ENCODE assay signal across 16 cellular contexts in genomic region chr3:73674280-73674679, GRCh38. TPM values are rescaled to one million over a fixed set of nuclear protein-coding genes. Genes with fewer than 3 reads are reported as not detected.
DNase-seq lines count a peak whose midpoint lies in the region; ATAC-seq and TF ChIP-seq lines count a peak whose summit lies in the region.
"Had no signal": no experiment of that assay in that cellular context is flagged by ENCODE, and none has a peak within 500 bp of the region (broad histone marks: within the 10 kb centered on the region; RNA-seq: fewer than 3 reads in every experiment).

No MANE protein-coding gene starts in this region.

- H3K4me1 ChIP-seq in ectodermal cell (ENCODE audit: control insufficient read depth, insufficient read depth, low read length) (peaks cover 8% of the 10 kb centered on the region), neural progenitor cell (peaks cover 17% of the 10 kb centered on the region)

- H3K4me3 ChIP-seq in ectodermal cell (ENCODE audit: insufficient read depth, low read depth, low read length): no peak overlapping the region
- H3K4me3 ChIP-seq in neural progenitor cell: no peak overlapping the region
- H3K4me3 ChIP-seq: thoracic aorta had no signal

- 14 to 16% methylated on average over 5 of the region's 5 CpGs for WGBS in ectodermal cell, 2 experiments

- no peak overlapping the region for H3K4me3 Mint-ChIP-seq in neural progenitor cell
- H3K4me3 Mint-ChIP-seq: activated naive CD8-positive, alpha-beta T cell treated with anti-CD3 and anti-CD28 coated beads, Interleukin-2, amount 50 U/mL, for 24 hours; endodermal cell; nephron progenitor cell; T-helper 2 cell treated with Interferon-gamma antibody and Interleukin-4, amounts not matched to agents 5 μg/mL and 100 μg/mL, for 36 hours had no signal

- no peaks in the 10 kb centered on the region for H3K9me3 ChIP-seq in ectodermal cell (ENCODE audit: control insufficient read depth, low read length)
- no peaks in the 10 kb centered on the region for H3K9me3 ChIP-seq in neural progenitor cell (ENCODE audit: low read depth)
- H3K9me3 ChIP-seq: thoracic aorta had no signal

- no peaks in the 10 kb centered on the region for H3K36me3 ChIP-seq in ectodermal cell (ENCODE audit: control insufficient read depth, insufficient read depth, low read length)
- H3K36me3 ChIP-seq in neural progenitor cell: no peaks in the 10 kb centered on the region
- H3K36me3 ChIP-seq: thoracic aorta had no signal

- no peaks in the 10 kb centered on the region for H3K79me2 ChIP-seq in neural progenitor cell (ENCODE audit: low read depth)

- H3K27ac ChIP-seq in ectodermal cell (ENCODE audit: insufficient read depth, low read depth, low read length, poor library complexity, severe bottlenecking) (peak overlapping the region; percentile 64), neural progenitor cell (no peak overlapping the region)
- H3K27ac ChIP-seq: thoracic aorta had no signal

- H3K27me3 Mint-ChIP-seq in neural progenitor cell (ENCODE audit: insufficient read depth, low read depth): no peaks in the 10 kb centered on the region

- peaks cover 5% of the 10 kb centered on the region for H3F3A ChIP-seq in neural progenitor cell (ENCODE audit: low read depth)

- no peaks in the 10 kb centered on the region for H4K20me1 ChIP-seq in neural progenitor cell (ENCODE audit: low read depth)

- ATAC-seq in GM18502 (IDR thresholded peaks at IDR 0.05; ENCODE audit: poor library complexity, unreplicated experiment) (no peak), HG02571 (IDR thresholded peaks at IDR 0.05; ENCODE audit: unreplicated experiment) (no peak)
- ATAC-seq: activated naive CD8-positive, alpha-beta T cell treated with anti-CD3 and anti-CD28 coated beads, Interleukin-2, amount 50 U/mL, for 24 hours had no signal

- H3K27me3 ChIP-seq in ectodermal cell (ENCODE audit: control insufficient read depth, insufficient read depth, low read length, poor library complexity, severe bottlenecking) (no peaks in the 10 kb centered on the region), neural progenitor cell (no peaks in the 10 kb centered on the region)

- H2AFZ ChIP-seq in neural progenitor cell (replicated peaks): peak overlapping the region; percentile 44

- TF ChIP-seq CTCF in neural progenitor cell (IDR thresholded peaks at IDR 0.05): no peak

- H3K4me1 Mint-ChIP-seq in neural progenitor cell: peaks cover 7% of the 10 kb centered on the region
- H3K4me1 Mint-ChIP-seq: activated naive CD8-positive, alpha-beta T cell treated with anti-CD3 and anti-CD28 coated beads, Interleukin-2, amount 50 U/mL, for 24 hours had no signal

- peak overlapping the region; percentile 38 for H3K4me2 ChIP-seq in neural progenitor cell

- no peak overlapping the region for H3K27ac Mint-ChIP-seq in neural progenitor cell
- H3K27ac Mint-ChIP-seq: activated naive CD8-positive, alpha-beta T cell treated with anti-CD3 and anti-CD28 coated beads, Interleukin-2, amount 50 U/mL, for 24 hours; activated T-helper 2 cell treated with anti-CD3 and anti-CD28 coated beads, Interferon-gamma antibody, Interleukin-2, Interleukin-4, amounts not matched to agents 10 μg/mL and 5 μg/mL and 100 μg/mL, durations not matched to agents 14 hours and 24 hours and 36 hours; endodermal cell; nephron progenitor cell; T-helper 2 cell treated with Interferon-gamma antibody and Interleukin-4, amounts not matched to agents 5 μg/mL and 100 μg/mL, for 36 hours had no signal

- no peaks in the 10 kb centered on the region for H3K36me3 Mint-ChIP-seq in neural progenitor cell

- peak; percentile 82 for DNase-seq in LHCN-M2 (ENCODE audit: low read depth)
- peak; percentile 3 for DNase-seq in NCI-H69 (lab: John Stamatoyannopoulos, UW)
- peak; percentile 65 for DNase-seq in neural progenitor cell (ENCODE audit: low spot score)
- DNase-seq in NCI-H446 treated with DMSO at 0.1 percent for 48 hours (lab: John Stamatoyannopoulos, UW): no peak
- DNase-seq: activated naive CD8-positive, alpha-beta T cell treated with anti-CD3 and anti-CD28 coated beads, Interleukin-2, amount 50 U/mL, for 24 hours; endodermal cell; foreskin melanocyte; NCI-H1694 treated with DMSO at 0.1 percent for 48 hours; nephron progenitor cell; stimulated activated CD4-positive, alpha-beta T cell treated with anti-CD3 and anti-CD28 coated beads, Interleukin-12 subunit alpha, Interleukin-12 subunit beta, amount 100 ng/mL, for 4 hours had no signal

- H3K9me3 Mint-ChIP-seq in neural progenitor cell: peaks cover 2% of the 10 kb centered on the region
- H3K9me3 Mint-ChIP-seq: endodermal cell; nephron progenitor cell; T-helper 2 cell treated with Interferon-gamma antibody and Interleukin-4, amounts not matched to agents 5 μg/mL and 100 μg/mL, for 36 hours had no signal

- H3K9ac ChIP-seq in neural progenitor cell: no peak overlapping the region

RNA-seq across cellular contexts. Expression of gene PDZRN3, which starts 49.5 kb away (rescaled TPM):
- total RNA-seq in LHCN-M2 (2014; rRNA removed) (6.5 and 6.7 TPM in 2 replicates), neural progenitor cell (ENCODE audit: low replicate concordance) (3.4 and 4.3 TPM in 2 replicates)
- 3.7 TPM for polyA plus RNA-seq in LHCN-M2 (2012)
- 9.3 TPM for polyA plus RNA-seq in ectodermal cell (2013, experiment 1 of 4)
- polyA plus RNA-seq in ectodermal cell (2013, experiment 2 of 4): 6.1 TPM
- polyA plus RNA-seq in ectodermal cell (2013, experiment 3 of 4): 7.9 TPM
- 6.5 TPM for polyA plus RNA-seq in ectodermal cell (2013, experiment 4 of 4)
- total RNA-seq: activated T-helper 2 cell treated with anti-CD3 and anti-CD28 coated beads, Interferon-gamma antibody, Interleukin-2, Interleukin-4, amounts not matched to agents 10 μg/mL and 5 μg/mL and 100 μg/mL, durations not matched to agents 14 hours and 24 hours and 36 hours had no signal
